Comparison of ENCODE assay signal across 28 cellular contexts in genomic region chr6:84501315-84501714, GRCh38.
"Had no signal": no experiment of that assay in that cellular context is flagged by ENCODE, and none has a peak within 500 bp of the region (broad histone marks: within the 10 kb centered on the region; RNA-seq: fewer than 3 reads in every experiment).

No MANE protein-coding gene starts in this region.

- H3K27ac ChIP-seq: hepatocyte, left ventricle myocardium inferior, pancreas, prostate gland, skin epidermis, stomach, suprapubic skin, thoracic aorta, tibial artery, upper lobe of right lung had no signal

- H3K4me2 ChIP-seq: hepatocyte had no signal

- H3K4me1 ChIP-seq: left ventricle myocardium inferior, pancreas, prostate gland, stomach, suprapubic skin, tibial artery, upper lobe of right lung had no signal

- DNase-seq: islet precursor cell; left ventricle myocardium inferior; midbrain; mucosa of descending colon; naive thymus-derived CD4-positive, alpha-beta T cell; nucleus accumbens; pancreas; posterior cingulate gyrus; retina; right cardiac atrium; stimulated activated CD4-positive, alpha-beta T cell treated with anti-CD3 and anti-CD28 coated beads, Interleukin-12 subunit alpha, Interleukin-12 subunit beta, amount 100 ng/mL, for 4 hours; stimulated activated CD4-positive, alpha-beta T cell treated with anti-CD3 and anti-CD28 coated beads, Interleukin-15, amount 100 ng/mL, for 24 hours; stimulated activated CD4-positive, alpha-beta T cell treated with anti-CD3 and anti-CD28 coated beads, Interleukin-2, amount 100 ng/mL, for 24 hours; stimulated activated CD4-positive, alpha-beta T cell treated with anti-CD3 and anti-CD28 coated beads, Interleukin-4, amount 100 ng/mL, for 1 hour; stimulated activated naive B cell treated with anti-CD40 and anti-IgM and Interleukin-4, amounts not matched to agents 10 μg/mL and 1 μg/mL and 100 μg/mL, for 72 hours; stimulated activated naive CD8-positive, alpha-beta T cell treated with anti-CD3 and anti-CD28 coated beads, Interleukin-15, Interleukin-2, amounts not matched to agents 100 U/mL and 50 U/mL, for 24 hours; stomach; tibial artery; trophoblast cell; upper lobe of right lung had no signal

- H3K36me3 ChIP-seq: left ventricle myocardium inferior, pancreas, prostate gland, stomach, suprapubic skin, thoracic aorta, tibial artery, upper lobe of right lung had no signal

- H3K27me3 Mint-ChIP-seq: naive thymus-derived CD4-positive, alpha-beta T cell; natural killer cell treated with Interleukin-12 subunit alpha and Interleukin-12 subunit beta and Interleukin-15 and Interleukin-18, amount 100 ng/mL, for 72 hours; stimulated activated naive B cell treated with anti-CD40 and anti-IgM and Interleukin-4, amounts not matched to agents 10 μg/mL and 1 μg/mL and 100 μg/mL, for 72 hours had no signal

- H3K4me3 ChIP-seq: hepatocyte, left ventricle myocardium inferior, lung, mucosa of descending colon, pancreas, prostate gland, skin epidermis, stomach, suprapubic skin, thoracic aorta, tibial artery, upper lobe of right lung had no signal

- H3K4me1 Mint-ChIP-seq: naive thymus-derived CD4-positive, alpha-beta T cell; stimulated activated naive B cell treated with anti-CD40 and anti-IgM and Interleukin-4, amounts not matched to agents 10 μg/mL and 1 μg/mL and 100 μg/mL, for 72 hours had no signal

- H3K36me3 Mint-ChIP-seq: naive thymus-derived CD4-positive, alpha-beta T cell; natural killer cell treated with Interleukin-12 subunit alpha and Interleukin-12 subunit beta and Interleukin-15 and Interleukin-18, amount 100 ng/mL, for 72 hours had no signal

- ATAC-seq: mucosa of descending colon; naive thymus-derived CD4-positive, alpha-beta T cell; natural killer cell treated with Interleukin-12 subunit alpha and Interleukin-12 subunit beta and Interleukin-15 and Interleukin-18, amount 100 ng/mL, for 72 hours; pancreas; right cardiac atrium; sciatic nerve; stimulated activated naive B cell treated with anti-CD40 and anti-IgM and Interleukin-4, amounts not matched to agents 10 μg/mL and 1 μg/mL and 100 μg/mL, for 72 hours; stimulated activated naive CD8-positive, alpha-beta T cell treated with anti-CD3 and anti-CD28 coated beads, Interleukin-15, Interleukin-2, amounts not matched to agents 100 U/mL and 50 U/mL, for 24 hours; upper lobe of right lung had no signal

- H3K27me3 ChIP-seq: hepatocyte, pancreas, stomach, suprapubic skin, tibial artery, upper lobe of right lung had no signal

- H3K27ac Mint-ChIP-seq: naive thymus-derived CD4-positive, alpha-beta T cell; natural killer cell treated with Interleukin-12 subunit alpha and Interleukin-12 subunit beta and Interleukin-15 and Interleukin-18, amount 100 ng/mL, for 72 hours; stimulated activated naive B cell treated with anti-CD40 and anti-IgM and Interleukin-4, amounts not matched to agents 10 μg/mL and 1 μg/mL and 100 μg/mL, for 72 hours had no signal

- H3K4me3 Mint-ChIP-seq: naive thymus-derived CD4-positive, alpha-beta T cell; natural killer cell treated with Interleukin-12 subunit alpha and Interleukin-12 subunit beta and Interleukin-15 and Interleukin-18, amount 100 ng/mL, for 72 hours; stimulated activated naive B cell treated with anti-CD40 and anti-IgM and Interleukin-4, amounts not matched to agents 10 μg/mL and 1 μg/mL and 100 μg/mL, for 72 hours had no signal

- H3K79me2 ChIP-seq: hepatocyte had no signal
